Comparison of ENCODE assay signal across 8 cellular contexts in the genomic region with DNA sequence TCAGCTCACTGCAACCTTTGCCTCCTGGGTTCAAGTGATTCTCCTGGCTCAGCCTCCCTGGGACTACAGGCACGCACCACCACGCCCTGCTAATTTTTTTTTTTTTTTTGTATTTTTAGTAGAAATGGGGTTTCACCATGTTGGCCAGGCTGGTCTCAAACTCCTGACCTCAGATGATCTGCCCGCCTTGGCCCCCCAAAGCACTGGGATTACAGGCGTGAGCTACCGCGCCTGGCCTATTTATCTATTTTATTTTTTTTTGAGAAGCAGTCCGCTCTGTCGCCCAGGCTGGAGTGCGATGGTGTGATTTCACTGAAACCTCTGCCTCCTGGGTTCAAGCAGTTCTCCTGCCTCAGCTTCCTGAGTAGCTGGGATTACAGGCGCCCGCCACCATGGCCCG. TPM values are rescaled to one million over a fixed set of nuclear protein-coding genes. Genes with fewer than 3 reads are reported as not detected.
DNase-seq lines count a peak whose midpoint lies in the region; ATAC-seq, FAIRE-seq and TF ChIP-seq lines count a peak whose summit lies in the region.
"Not testable (repeated sequence)": the region's sequence is repeated elsewhere in the genome, so short reads cannot be mapped to it uniquely, and the experiment has no call there.

No MANE protein-coding gene starts in this region.

- H3K9me3 ChIP-seq in endothelial cell of umbilical vein (replicated peaks; ENCODE audit: control insufficient read depth, insufficient read depth, low read length); lower lobe of right lung; prostate gland: not testable (repeated sequence)

- POLR2A ChIA-PET in endothelial cell of umbilical vein (lab: Charles Lee): interaction anchor here (0.6 to 1.1 kb wide), 2 partner anchors 23 to 27 kb away, joined by 3 read pairs; no protein-coding TSS in a partner anchor

- H3K36me3 ChIP-seq in KMS-11 (ENCODE audit: insufficient read depth); endothelial cell of umbilical vein (ENCODE audit: control insufficient read depth in 2 of 2, extremely low read depth in 1 of 2, insufficient read depth in 2 of 2, low read length in 2 of 2); lower lobe of right lung; prostate gland: not testable (repeated sequence)

- not testable (repeated sequence) for TF ChIP-seq POLR2A in endothelial cell of umbilical vein (IDR thresholded peaks at IDR 0.05; ENCODE audit: low read depth, low read length); prostate gland (IDR thresholded peaks at IDR 0.05)

- H3K4me1 Mint-ChIP-seq in T-helper 2 cell treated with Interferon-gamma antibody and Interleukin-4, amounts not matched to agents 5 μg/mL and 100 μg/mL, for 36 hours (ENCODE audit: low read depth): peaks cover 30% of the 10 kb centered on the region
- H3K4me1 Mint-ChIP-seq in activated naive CD8-positive, alpha-beta T cell (ENCODE audit: low read depth): peaks cover 49% of the 10 kb centered on the region

- not testable (repeated sequence) for H2AFZ ChIP-seq in KMS-11 (ENCODE audit: low read depth); endothelial cell of umbilical vein (ENCODE audit: low read depth, low read length)

- H3K4me1 ChIP-seq in KMS-11 (ENCODE audit: low read depth, poor library complexity, severe bottlenecking): peaks cover 76% of the 10 kb centered on the region
- H3K4me1 ChIP-seq in endothelial cell of umbilical vein (ENCODE audit: control insufficient read depth, extremely low read depth, insufficient read depth, low read length): peaks cover 25% of the 10 kb centered on the region
- peaks cover 77% of the 10 kb centered on the region for H3K4me1 ChIP-seq in lower lobe of right lung
- peaks cover 22% of the 10 kb centered on the region for H3K4me1 ChIP-seq in prostate gland (replicated peaks)

- H3K9ac ChIP-seq in KMS-11: peak overlapping the region; percentile 19; the same call in 1 of the 2 replicates
- not testable (repeated sequence) for H3K9ac ChIP-seq in endothelial cell of umbilical vein (replicated peaks; ENCODE audit: extremely low read depth, insufficient read depth, low read length)

- TF ChIP-seq CTCF in C4-2B (conservative IDR thresholded peaks at IDR 0.05); KMS-11 (conservative IDR thresholded peaks at IDR 0.05; ENCODE audit: low read depth, low read length); endothelial cell of umbilical vein (IDR thresholded peaks at IDR 0.05; ENCODE audit: extremely low read depth in 1 of 2, insufficient read depth in 1 of 2, low read depth in 1 of 2, low read length in 2 of 2); lower lobe of right lung (IDR thresholded peaks at IDR 0.05); prostate gland (IDR thresholded peaks at IDR 0.05): not testable (repeated sequence)

- not testable (repeated sequence) for BruUV-seq in endothelial cell of umbilical vein (replicated peaks; lab: Mats Ljungman, UMichigan)

- H3K27ac ChIP-seq in C4-2B: peak overlapping the region; percentile 97
- peak overlapping the region; percentile 85 for H3K27ac ChIP-seq in KMS-11
- not testable (repeated sequence) for H3K27ac ChIP-seq in endothelial cell of umbilical vein (ENCODE audit: insufficient read depth, low read depth, low read length)
- peak overlapping the region; percentile 79 for H3K27ac ChIP-seq in lower lobe of right lung
- peak overlapping the region; percentile 91 to 94 for H3K27ac ChIP-seq in prostate gland
- H3K27ac ChIP-seq in temporal lobe (ENCODE audit: low read depth, low read length): peak overlapping the region; percentile 81

- peaks cover 34% of the 10 kb centered on the region for H3K36me3 Mint-ChIP-seq in T-helper 2 cell treated with Interferon-gamma antibody and Interleukin-4, amounts not matched to agents 5 μg/mL and 100 μg/mL, for 36 hours (ENCODE audit: low read depth)
- not testable (repeated sequence) for H3K36me3 Mint-ChIP-seq in activated naive CD8-positive, alpha-beta T cell

- ATAC-seq in lower lobe of right lung: not testable (repeated sequence)

- peak overlapping the region; percentile 80 for H3K27ac Mint-ChIP-seq in T-helper 2 cell treated with Interferon-gamma antibody and Interleukin-4, amounts not matched to agents 5 μg/mL and 100 μg/mL, for 36 hours
- H3K27ac Mint-ChIP-seq in activated naive CD8-positive, alpha-beta T cell: peak overlapping the region; percentile 86

- H4K20me1 ChIP-seq in KMS-11 (ENCODE audit: insufficient read depth); endothelial cell of umbilical vein (replicated peaks; ENCODE audit: control insufficient read depth, extremely low read depth, insufficient read depth, low read length): not testable (repeated sequence)

- not testable (repeated sequence) for H3K4me3 ChIP-seq in KMS-11 (IDR thresholded peaks at IDR 0.05; ENCODE audit: insufficient read depth, low read depth, low read length); endothelial cell of umbilical vein (replicated peaks in 1 of 3; ENCODE audit: insufficient read depth in 1 of 3, low read depth in 1 of 3, low read length in 3 of 3); prostate gland
- peak overlapping the region; percentile 24 for H3K4me3 ChIP-seq in lower lobe of right lung

- FAIRE-seq in endothelial cell of umbilical vein (lab: Jason Lieb, UNC): peak; percentile 55

- H3K4me3 Mint-ChIP-seq in T-helper 2 cell treated with Interferon-gamma antibody and Interleukin-4, amounts not matched to agents 5 μg/mL and 100 μg/mL, for 36 hours: peak overlapping the region; percentile 95
- peak overlapping the region; percentile 79 for H3K4me3 Mint-ChIP-seq in activated naive CD8-positive, alpha-beta T cell

- dilution Hi-C loops in endothelial cell of umbilical vein (cut with MboI; ENCODE audit: extremely low pct_ligation_motif_present, low sequenced_read_pairs): not testable (repeated sequence)

- CTCF ChIA-PET in endothelial cell of umbilical vein (lab: Charles Lee): interaction anchor here (1.5 to 2.5 kb wide), 3 partner anchors 12 to 128 kb away, joined by 6 to 16 read pairs (median 10); no protein-coding TSS in a partner anchor

- H3K27me3 ChIP-seq in KMS-11 (ENCODE audit: insufficient read depth, low read depth); endothelial cell of umbilical vein (ENCODE audit: control insufficient read depth in 2 of 2, insufficient read depth in 2 of 2, low read length in 2 of 2); lower lobe of right lung (ENCODE audit: low read depth); prostate gland (replicated peaks; ENCODE audit: insufficient read depth): not testable (repeated sequence)

- H3K9me1 ChIP-seq in endothelial cell of umbilical vein (replicated peaks; ENCODE audit: control insufficient read depth, extremely low read depth, insufficient read depth, low read length): not testable (repeated sequence)

- H3K4me2 ChIP-seq in KMS-11: peak overlapping the region; percentile 94
- not testable (repeated sequence) for H3K4me2 ChIP-seq in endothelial cell of umbilical vein (ENCODE audit: insufficient read depth, low read length)

- WGBS in prostate gland: 85% methylated on average over 12 of the region's 12 CpGs

- not testable (repeated sequence) for H3K9me3 Mint-ChIP-seq in T-helper 2 cell treated with Interferon-gamma antibody and Interleukin-4, amounts not matched to agents 5 μg/mL and 100 μg/mL, for 36 hours; activated naive CD8-positive, alpha-beta T cell (ENCODE audit: low read depth)

- not testable (repeated sequence) for H3K27me3 Mint-ChIP-seq in T-helper 2 cell treated with Interferon-gamma antibody and Interleukin-4, amounts not matched to agents 5 μg/mL and 100 μg/mL, for 36 hours (ENCODE audit: low read depth); activated naive CD8-positive, alpha-beta T cell

- intact Hi-C loops in endothelial cell of umbilical vein (cut with micrococcal nuclease); lower lobe of right lung (cut with DNase I); prostate gland (cut with DNase I): not testable (repeated sequence)

- H3K79me2 ChIP-seq in KMS-11 (ENCODE audit: insufficient read depth, low read depth) (peaks cover 82% of the 10 kb centered on the region), endothelial cell of umbilical vein (ENCODE audit: control insufficient read depth, insufficient read depth, low read length) (peaks cover 52% of the 10 kb centered on the region)

- not testable (repeated sequence) for DNase-seq in T-helper 2 cell treated with Interferon-gamma antibody and Interleukin-4, amounts not matched to agents 5 μg/mL and 100 μg/mL, for 36 hours (ENCODE audit: low spot score); endothelial cell of umbilical vein (ENCODE audit: low read depth, low spot score); lower lobe of right lung; prostate gland (ENCODE audit: low spot score)

RNA-seq across cellular contexts. Expression of gene SLC25A25, which starts 3.4 kb away (rescaled TPM):
- total RNA-seq in endothelial cell of umbilical vein (20.1 and 20.2 TPM in 2 replicates), lower lobe of right lung (27.3 TPM), prostate gland (10 to 100 TPM; 26.0 to 33.1 TPM), temporal lobe (26.6 TPM)
- 14.2 and 18.1 TPM in 2 replicates for polyA plus RNA-seq in endothelial cell of umbilical vein
- 17.3 and 21.7 TPM in 2 replicates for polyA plus RNA-seq in endothelial cell of umbilical vein (2011; cell fraction: cytosol; rRNA removed)
- polyA plus RNA-seq in endothelial cell of umbilical vein (2011; cell fraction: nucleus; rRNA removed): 54.4 and 63.0 TPM in 2 replicates
- polyA plus RNA-seq in endothelial cell of umbilical vein (2012): 11.9 and 22.6 TPM in 2 replicates
- 16.6 and 17.6 TPM in 2 replicates for polyA minus RNA-seq in endothelial cell of umbilical vein
- polyA minus RNA-seq in endothelial cell of umbilical vein (2011; cell fraction: cytosol; rRNA and poly(A)+ RNA removed): 20.1 TPM
- 24.4 and 32.2 TPM in 2 replicates for polyA minus RNA-seq in endothelial cell of umbilical vein (2011; cell fraction: nucleus; rRNA and poly(A)+ RNA removed)

RNA-seq across cellular contexts. Expression of gene NAIF1, which starts 4.4 kb away (rescaled TPM):
- total RNA-seq in endothelial cell of umbilical vein: 8.2 and 9.7 TPM in 2 replicates
- 9.7 and 10.1 TPM in 2 replicates for polyA plus RNA-seq in endothelial cell of umbilical vein
- 9.4 and 9.5 TPM in 2 replicates for polyA plus RNA-seq in endothelial cell of umbilical vein (2011; cell fraction: cytosol; rRNA removed)
- 4.4 and 4.6 TPM in 2 replicates for polyA plus RNA-seq in endothelial cell of umbilical vein (2011; cell fraction: nucleus; rRNA removed)
- 6.4 and 9.3 TPM in 2 replicates for polyA plus RNA-seq in endothelial cell of umbilical vein (2012)
- polyA minus RNA-seq in endothelial cell of umbilical vein: 7.5 and 9.8 TPM in 2 replicates
- polyA minus RNA-seq in endothelial cell of umbilical vein (2011; cell fraction: cytosol; rRNA and poly(A)+ RNA removed): 19.3 TPM
- polyA minus RNA-seq in endothelial cell of umbilical vein (2011; cell fraction: nucleus; rRNA and poly(A)+ RNA removed): 2.0 and 3.7 TPM in 2 replicates
- 11.3 TPM for total RNA-seq in lower lobe of right lung
- total RNA-seq in prostate gland: 10 to 100 TPM; 12.3 to 12.6 TPM
- 5.2 TPM for total RNA-seq in temporal lobe

RNA-seq across cellular contexts. Expression of gene PTGES2, which starts 56.1 kb away (rescaled TPM):
- 64.2 and 69.6 TPM in 2 replicates for total RNA-seq in endothelial cell of umbilical vein
- 69.8 and 69.9 TPM in 2 replicates for polyA plus RNA-seq in endothelial cell of umbilical vein
- 65.0 and 76.3 TPM in 2 replicates for polyA plus RNA-seq in endothelial cell of umbilical vein (2011; cell fraction: cytosol; rRNA removed)
- 105 and 113 TPM in 2 replicates for polyA plus RNA-seq in endothelial cell of umbilical vein (2011; cell fraction: nucleus; rRNA removed)
- 52.9 and 57.9 TPM in 2 replicates for polyA plus RNA-seq in endothelial cell of umbilical vein (2012)
- polyA minus RNA-seq in endothelial cell of umbilical vein: 45.6 and 48.0 TPM in 2 replicates
- 85.7 TPM for polyA minus RNA-seq in endothelial cell of umbilical vein (2011; cell fraction: cytosol; rRNA and poly(A)+ RNA removed)
- polyA minus RNA-seq in endothelial cell of umbilical vein (2011; cell fraction: nucleus; rRNA and poly(A)+ RNA removed): 23.8 and 31.5 TPM in 2 replicates
- total RNA-seq in lower lobe of right lung: 30.6 TPM
- total RNA-seq in prostate gland: 10 to 100 TPM; 89.4 to 96.1 TPM
- total RNA-seq in temporal lobe: 40.1 TPM
